ENCODE assay signal across 27 cellular contexts in the genomic region with DNA sequence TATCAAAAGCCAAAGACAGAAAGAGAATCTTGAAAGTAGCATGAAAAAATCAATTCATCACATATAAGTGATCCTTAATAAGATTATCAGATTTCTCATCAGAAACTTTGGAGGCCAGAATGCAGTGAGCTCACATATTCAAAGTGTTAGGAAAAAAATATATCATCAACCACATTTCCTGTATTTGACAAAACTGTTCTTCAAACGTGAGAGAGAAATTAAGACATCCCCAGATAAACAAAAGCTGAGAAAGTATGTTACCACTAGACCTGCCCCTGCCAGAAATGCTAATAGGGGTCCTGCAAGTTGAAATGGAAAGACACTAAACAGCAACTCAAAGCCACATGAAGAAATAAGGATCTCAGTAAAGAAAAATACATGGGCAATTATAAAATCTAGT. TPM values are rescaled to one million over a fixed set of nuclear protein-coding genes. Genes with fewer than 3 reads are reported as not detected.
DNase-seq lines count a peak whose midpoint lies in the region; ATAC-seq lines count a peak whose summit lies in the region.
"Had no signal": no experiment of that assay in that cellular context is flagged by ENCODE, and none has a peak within 500 bp of the region (broad histone marks: within the 10 kb centered on the region; RNA-seq: fewer than 3 reads in every experiment).

No MANE protein-coding gene starts in this region.

- no peaks in the 10 kb centered on the region for H3K27me3 Mint-ChIP-seq in activated naive CD4-positive, alpha-beta T cell treated with anti-CD3 and anti-CD28 coated beads for 36 hours (ENCODE audit: low read depth)
- H3K27me3 Mint-ChIP-seq in T-cell: no peaks in the 10 kb centered on the region
- H3K27me3 Mint-ChIP-seq in central memory CD8-positive, alpha-beta T cell: no peaks in the 10 kb centered on the region
- no peaks in the 10 kb centered on the region for H3K27me3 Mint-ChIP-seq in stimulated activated naive CD8-positive, alpha-beta T cell treated with anti-CD3 and anti-CD28 coated beads, Interleukin-15, amount 100 ng/mL, for 72 hours
- H3K27me3 Mint-ChIP-seq: naive B cell; stimulated activated memory B cell treated with anti-CD40 and anti-IgM and Interleukin-4, amounts not matched to agents 10 μg/mL and 1 μg/mL and 100 μg/mL, for 72 hours had no signal

- intact Hi-C loops in activated naive CD4-positive, alpha-beta T cell treated with anti-CD3 and anti-CD28 coated beads for 36 hours (cut with micrococcal nuclease): loop anchor here (1.0 kb wide), 1 partner anchor 30 kb away; a partner anchor contains a TSS

- H3K36me3 Mint-ChIP-seq in activated naive CD4-positive, alpha-beta T cell treated with anti-CD3 and anti-CD28 coated beads for 36 hours (ENCODE audit: low read depth): peaks cover 44% of the 10 kb centered on the region
- peaks cover 54% of the 10 kb centered on the region for H3K36me3 Mint-ChIP-seq in T-cell
- peaks cover 14% of the 10 kb centered on the region for H3K36me3 Mint-ChIP-seq in central memory CD8-positive, alpha-beta T cell (ENCODE audit: insufficient read depth)

- H3K4me3 Mint-ChIP-seq in activated naive CD4-positive, alpha-beta T cell treated with anti-CD3 and anti-CD28 coated beads for 36 hours: no peak overlapping the region
- H3K4me3 Mint-ChIP-seq in T-cell: peak overlapping the region in 2 of 3 donors; percentile 33 to 34
- H3K4me3 Mint-ChIP-seq in central memory CD8-positive, alpha-beta T cell: peak overlapping the region; percentile 56
- peak overlapping the region; percentile 3 to 6 for H3K4me3 Mint-ChIP-seq in stimulated activated naive CD8-positive, alpha-beta T cell treated with anti-CD3 and anti-CD28 coated beads, Interleukin-15, amount 100 ng/mL, for 72 hours
- H3K4me3 Mint-ChIP-seq: naive B cell; stimulated activated memory B cell treated with anti-CD40 and anti-IgM and Interleukin-4, amounts not matched to agents 10 μg/mL and 1 μg/mL and 100 μg/mL, for 72 hours had no signal

- peak overlapping the region; percentile 39 for H3K27ac Mint-ChIP-seq in activated naive CD4-positive, alpha-beta T cell treated with anti-CD3 and anti-CD28 coated beads for 36 hours
- H3K27ac Mint-ChIP-seq in T-cell: peak overlapping the region; percentile 79 to 88
- H3K27ac Mint-ChIP-seq in central memory CD8-positive, alpha-beta T cell (ENCODE audit: low read depth): peak overlapping the region; percentile 90
- H3K27ac Mint-ChIP-seq in stimulated activated naive CD8-positive, alpha-beta T cell treated with anti-CD3 and anti-CD28 coated beads, Interleukin-15, amount 100 ng/mL, for 72 hours: peak overlapping the region in 1 of 2 donors; percentile 28
- H3K27ac Mint-ChIP-seq: stimulated activated memory B cell treated with anti-CD40 and anti-IgM and Interleukin-4, amounts not matched to agents 10 μg/mL and 1 μg/mL and 100 μg/mL, for 72 hours had no signal

- CTCF ChIA-PET in activated naive CD4-positive, alpha-beta T cell treated with anti-CD3 and anti-CD28 coated beads for 36 hours (lab: Charles Lee): no interaction called here
- CTCF ChIA-PET in T-cell (lab: Charles Lee): interaction anchor here in 1 of 2 donors (0.6 to 1.1 kb wide), 5 partner anchors 14 to 166 kb away, joined by 3 read pairs; a partner anchor contains a TSS

- ATAC-seq in T-cell (replicated peaks in 1 of 4) (peak in 3 of 4 experiments; percentile 44 to 61 (median 57)), GM18520 (IDR thresholded peaks at IDR 0.05; ENCODE audit: unreplicated experiment) (no peak)
- peak; percentile 74 for ATAC-seq in central memory CD8-positive, alpha-beta T cell (replicated peaks; ENCODE audit: extremely low read depth, poor library complexity, severe bottlenecking)
- peak; percentile 71 for ATAC-seq in stimulated activated naive CD8-positive, alpha-beta T cell treated with anti-CD3 and anti-CD28 coated beads, Interleukin-15, amount 100 ng/mL, for 72 hours
- ATAC-seq: esophagus mucosa; HepG2; left lobe of liver; stimulated activated memory B cell treated with anti-CD40 and anti-IgM and Interleukin-4, amounts not matched to agents 10 μg/mL and 1 μg/mL and 100 μg/mL, for 72 hours had no signal

- no peak for DNase-seq in activated naive CD4-positive, alpha-beta T cell treated with anti-CD3 and anti-CD28 coated beads for 36 hours
- no peak for DNase-seq in activated naive CD4-positive, alpha-beta T cell (lab: John Stamatoyannopoulos, UW)
- no peak for DNase-seq in T-cell
- no peak for DNase-seq in central memory CD8-positive, alpha-beta T cell (ENCODE audit: low spot score in 2 of 2)
- no peak for DNase-seq in stimulated activated naive CD8-positive, alpha-beta T cell treated with anti-CD3 and anti-CD28 coated beads, Interleukin-15, amount 100 ng/mL, for 72 hours
- no peak for DNase-seq in AG08395 (ENCODE audit: low spot score)
- DNase-seq in occipital lobe (lab: John Stamatoyannopoulos, UW): no peak
- DNase-seq: activated CD4-positive, alpha-beta T cell treated with anti-CD3 and anti-CD28 coated beads, Interleukin-2, amount 50 U/mL, for 1 hour; adrenal gland; brain microvascular endothelial cell; C1 segment of cervical spinal cord; effector memory CD4-positive, alpha-beta T cell; foreskin melanocyte; hippocampal formation; naive B cell; NCI-H1092 treated with DMSO at 0.1 percent for 48 hours; NCI-H187 treated with DMSO at 0.1 percent for 48 hours; NCI-H69; ovary; retina; stimulated activated CD4-positive, alpha-beta T cell treated with anti-CD3 and anti-CD28 coated beads, Interleukin-2, amount 100 ng/mL, for 48 hours; uterus had no signal

- H3K9me3 Mint-ChIP-seq in activated naive CD4-positive, alpha-beta T cell treated with anti-CD3 and anti-CD28 coated beads for 36 hours: peaks cover 11% of the 10 kb centered on the region
- peaks cover 6 to 17% (median 8%) of the 10 kb centered on the region in 3 donors for H3K9me3 Mint-ChIP-seq in T-cell
- no peaks in the 10 kb centered on the region for H3K9me3 Mint-ChIP-seq in central memory CD8-positive, alpha-beta T cell
- peaks cover 5 to 7% of the 10 kb centered on the region in 2 donors for H3K9me3 Mint-ChIP-seq in stimulated activated naive CD8-positive, alpha-beta T cell treated with anti-CD3 and anti-CD28 coated beads, Interleukin-15, amount 100 ng/mL, for 72 hours

- peaks cover 33% of the 10 kb centered on the region for H3K4me1 Mint-ChIP-seq in activated naive CD4-positive, alpha-beta T cell treated with anti-CD3 and anti-CD28 coated beads for 36 hours (ENCODE audit: low read depth)
- peaks cover 37 to 43% (median 38%) of the 10 kb centered on the region in 3 donors for H3K4me1 Mint-ChIP-seq in T-cell
- peaks cover 34% of the 10 kb centered on the region for H3K4me1 Mint-ChIP-seq in central memory CD8-positive, alpha-beta T cell
- H3K4me1 Mint-ChIP-seq in stimulated activated naive CD8-positive, alpha-beta T cell treated with anti-CD3 and anti-CD28 coated beads, Interleukin-15, amount 100 ng/mL, for 72 hours: peaks cover 30% of the 10 kb centered on the region

- POLR2A ChIA-PET in T-cell (lab: Charles Lee): no interaction called here

RNA-seq across cellular contexts. Expression of a gene that starts 29.9 kb away (rescaled TPM):
- 1 to 10 TPM; 1.1 to 1.6 TPM for total RNA-seq in activated naive CD4-positive, alpha-beta T cell treated with anti-CD3 and anti-CD28 coated beads for 36 hours
- total RNA-seq in T-cell (10 to 100 TPM in 3 of 5 donors, 1 to 10 TPM in 2; 8.9 to 11.8 (median 10.2) TPM), occipital lobe (0.94 TPM)
- total RNA-seq: HepG2 had no signal
